ENCODE assay signal across 1 cellular context in genomic region chr3:12483872-12484197, GRCh38.
TF ChIP-seq lines count a peak whose summit lies in the region.

No MANE protein-coding gene starts in this region.

TF ChIP-seq in HepG2, 621 proteins besides CTCF, POLR2A, EP300 and RAD21 (continued from another document):
- TF ChIP-seq STAT6 (CRISPR knock-in tag; IDR thresholded peaks at IDR 0.05; ENCODE audit: borderline replicate concordance): 0 out of 2 replicates have a peak, but pooled peaks have one; percentile 27
- TF ChIP-seq ZNF432 (CRISPR knock-in tag; IDR thresholded peaks at IDR 0.05; ENCODE audit: borderline replicate concordance): no peak
- TF ChIP-seq ZNF441 (CRISPR knock-in tag; IDR thresholded peaks at IDR 0.05; ENCODE audit: borderline replicate concordance): peak; percentile 61; the same call in 1 of the 2 replicates
- 0 out of 2 replicates have a peak, but pooled peaks have one; percentile 60 for TF ChIP-seq THAP7 (CRISPR knock-in tag; IDR thresholded peaks at IDR 0.05)
- no peak for TF ChIP-seq MLXIP (CRISPR knock-in tag; IDR thresholded peaks at IDR 0.05; ENCODE audit: borderline replicate concordance)
- no peak for TF ChIP-seq ZNF652 (CRISPR knock-in tag; IDR thresholded peaks at IDR 0.05; ENCODE audit: borderline replicate concordance, low read depth)
- 0 out of 2 replicates have a peak, but pooled peaks have one; percentile 14 for TF ChIP-seq ZNF556 (CRISPR knock-in tag; IDR thresholded peaks at IDR 0.05; ENCODE audit: borderline replicate concordance)
- TF ChIP-seq KIAA2018 (CRISPR knock-in tag; IDR thresholded peaks at IDR 0.05; ENCODE audit: borderline replicate concordance): 0 out of 2 replicates have a peak, but pooled peaks have one; percentile 19
- TF ChIP-seq CEBPB (IDR thresholded peaks at IDR 0.05; ENCODE audit: borderline replicate concordance, low read depth, low read length): no peak
- 0 out of 2 replicates have a peak, but pooled peaks have one; percentile 2 for TF ChIP-seq ETV6 (CRISPR knock-in tag; conservative IDR thresholded peaks at IDR 0.05)
- TF ChIP-seq ZNF619 (CRISPR knock-in tag; IDR thresholded peaks at IDR 0.05): peak; percentile 75
